4 cellular contexts compared by ENCODE assay signal in the genomic region with DNA sequence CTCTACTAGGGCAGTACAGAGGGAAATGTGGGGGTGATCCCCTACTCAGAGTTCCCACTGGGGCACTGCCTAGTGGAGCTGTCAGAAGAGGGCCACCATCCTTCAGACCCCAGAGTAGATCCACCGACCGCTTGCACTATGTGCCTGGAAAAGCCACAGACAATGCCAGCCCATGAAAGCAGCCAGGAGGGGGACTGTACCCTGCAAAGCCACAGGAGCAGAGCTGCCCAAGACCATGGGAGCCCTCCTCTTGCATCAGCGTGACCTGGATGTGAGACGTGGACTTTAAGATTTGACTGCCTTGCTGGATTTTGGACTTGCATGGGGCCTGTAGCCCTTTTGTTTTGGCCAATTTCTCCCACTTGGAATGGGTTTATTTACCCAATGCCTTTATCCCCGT. TPM values are rescaled to one million over a fixed set of nuclear protein-coding genes. Genes with fewer than 3 reads are reported as not detected.
"Had no signal": no experiment of that assay in that cellular context is flagged by ENCODE, and none has a peak within 500 bp of the region (broad histone marks: within the 10 kb centered on the region; RNA-seq: fewer than 3 reads in every experiment).

No MANE protein-coding gene starts in this region.

RNA-seq across cellular contexts. Expression of gene TACR1, which starts 27.9 kb away (rescaled TPM):
- total RNA-seq: HT-29, HT1080, K562 had no signal
- polyA plus RNA-seq: IgD-negative memory B cell, K562 had no signal
